12 cellular contexts compared by ENCODE assay signal in the genomic region with DNA sequence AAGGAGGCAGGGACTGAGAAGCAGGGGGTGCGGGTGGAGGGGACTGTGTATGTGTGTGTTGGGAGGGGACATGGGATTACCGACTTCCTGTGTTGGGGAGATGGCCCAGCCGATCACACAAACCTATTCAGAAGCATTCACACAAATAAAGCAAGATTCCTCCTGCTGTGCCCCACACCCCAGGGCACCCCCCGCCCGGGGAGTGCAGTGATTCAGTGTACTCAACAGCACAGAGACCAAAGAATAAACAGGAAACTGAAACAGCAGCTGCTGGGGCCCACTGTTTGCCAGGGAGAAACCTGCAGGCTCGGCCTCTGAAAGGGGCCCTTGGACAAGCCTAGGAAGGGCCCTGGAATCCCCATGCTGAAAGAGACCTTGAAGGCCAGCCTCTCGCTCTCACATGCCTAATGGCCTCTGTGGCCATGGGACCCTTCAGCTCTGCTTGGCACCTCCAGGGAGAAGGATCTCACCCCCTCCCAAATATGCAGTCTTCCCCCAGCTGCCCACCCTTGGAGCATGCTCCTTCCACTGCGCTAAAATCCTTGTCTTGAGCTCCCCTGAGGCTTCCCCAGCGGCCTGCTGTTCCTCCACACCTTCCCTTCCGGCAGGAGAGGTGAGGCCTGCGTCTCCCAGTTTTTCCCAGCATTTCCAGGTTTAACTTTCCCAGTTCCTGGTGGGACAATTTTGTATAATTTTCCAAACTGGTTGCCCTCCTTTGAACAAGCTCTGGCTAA.
DNase-seq lines count a peak whose midpoint lies in the region; ATAC-seq lines count a peak whose summit lies in the region.
"Had no signal": no experiment of that assay in that cellular context is flagged by ENCODE, and none has a peak within 500 bp of the region (broad histone marks: within the 10 kb centered on the region; RNA-seq: fewer than 3 reads in every experiment).

No MANE protein-coding gene starts in this region.

- DNase-seq in DMS153 (lab: John Stamatoyannopoulos, UW) (peak; percentile 95), SHP77 treated with DMSO at 0.1 percent for 48 hours (lab: John Stamatoyannopoulos, UW) (peak; percentile 29), islet precursor cell (peak; percentile 57), LoVo (ENCODE audit: low spot score) (no peak)
- peak; percentile 27 for DNase-seq in Jurkat, Clone E6-1 (ENCODE audit: low read depth, low spot score)
- DNase-seq: activated CD8-positive, alpha-beta memory T cell treated with anti-CD3 and anti-CD28 coated beads, Interleukin-2, amount 50 U/mL, for 48 hours; colonic mucosa had no signal

- H3K4me3 ChIP-seq in Jurkat, Clone E6-1 (ENCODE audit: low read length) = no peak overlapping the region
- H3K4me3 ChIP-seq: colonic mucosa, prostate gland had no signal

- ATAC-seq in HG02884 (IDR thresholded peaks at IDR 0.05; ENCODE audit: unreplicated experiment) = no peak
- ATAC-seq in HG03354 (IDR thresholded peaks at IDR 0.05; ENCODE audit: poor library complexity, severe bottlenecking, unreplicated experiment) = no peak
- ATAC-seq in HG02840 (IDR thresholded peaks at IDR 0.05; ENCODE audit: low FRiP score, unreplicated experiment) = no peak
- ATAC-seq: Right ventricle myocardium inferior had no signal
